In genomic region chr13:24362435-24362951, GRCh38 we compare ENCODE assay signal across 27 cellular contexts. TPM values are rescaled to one million over a fixed set of nuclear protein-coding genes. Genes with fewer than 3 reads are reported as not detected.
DNase-seq lines count a peak whose midpoint lies in the region; ATAC-seq, FAIRE-seq and TF ChIP-seq lines count a peak whose summit lies in the region.
"Had no signal": no experiment of that assay in that cellular context is flagged by ENCODE, and none has a peak within 500 bp of the region (broad histone marks: within the 10 kb centered on the region; RNA-seq: fewer than 3 reads in every experiment).

No MANE protein-coding gene starts in this region.

- FAIRE-seq in H1 (lab: Jason Lieb, UNC) = no peak
- FAIRE-seq: A549, GM12891, GM18507 had no signal

- H3K9me3 ChIP-seq in H1 (ENCODE audit: insufficient read depth in 2 of 2, low read depth in 1 of 2, low read length in 1 of 2) = no peaks in the 10 kb centered on the region
- H3K9me3 ChIP-seq in neuronal stem cell (replicated peaks in 1 of 2; ENCODE audit: control insufficient read depth in 2 of 2, insufficient read depth in 1 of 2, low read depth in 1 of 2, low read length in 2 of 2) = no peaks in the 10 kb centered on the region
- H3K9me3 ChIP-seq: A549; BE2C; BLaER1 treated with 17β-estradiol and CSF1 and Interleukin-3, amounts not matched to agents 10 nM and 100 nM had no signal

- H4K5ac ChIP-seq in H1 (ENCODE audit: insufficient read length, low read depth, low read length) = no peak overlapping the region

- H3K4me3 ChIP-seq in H1 (ENCODE audit: extremely low read depth in 1 of 4, insufficient read depth in 2 of 4, low read depth in 3 of 4, low read length in 4 of 4) (no peak overlapping the region), neuronal stem cell (ENCODE audit: low read length in 2 of 2) (no peak overlapping the region)
- H3K4me3 ChIP-seq: A549; BLaER1 treated with 17β-estradiol and CSF1 and Interleukin-3, amounts not matched to agents 10 nM and 100 nM had no signal

- no peaks in the 10 kb centered on the region for H3K23me2 ChIP-seq in H1 (ENCODE audit: low read depth, low read length)

- TF ChIP-seq RAD21 in H1 (IDR thresholded peaks at IDR 0.05 in 1 of 2, conservative IDR thresholded peaks at IDR 0.05 in 1 of 2; ENCODE audit: low read depth in 2 of 2, low read length in 2 of 2) = no peak

- TF ChIP-seq CTCF in H1 (IDR thresholded peaks at IDR 0.05; ENCODE audit: control extremely low read depth in 1 of 3, insufficient read depth in 1 of 3, low read depth in 1 of 3, low read length in 3 of 3) = no peak

- WGBS in H1 (ENCODE audit: extremely low coverage in 1 of 2, insufficient coverage in 1 of 2, insufficient read length in 1 of 2, insufficient replicate concordance in 2 of 2, low coverage in 1 of 2, low lambda C conversion rate in 2 of 2, missing lambda C conversion rate in 1 of 2), 2 experiments = 94% methylated on average over 9 of the region's 9 CpGs; no CpG with 5 or more reads in 1 of the 2 experiments
- WGBS in neuronal stem cell (ENCODE audit: extremely low coverage in 2 of 2, insufficient read length in 2 of 2, insufficient replicate concordance in 1 of 2), 2 donors = no CpG with 5 or more reads among the region's 9 CpGs

- ATAC-seq in HG03139 (IDR thresholded peaks at IDR 0.05; ENCODE audit: unreplicated experiment) = no peak
- ATAC-seq: A549, HCT116 had no signal

- H2BK15ac ChIP-seq in H1 (ENCODE audit: low read length) (no peak overlapping the region), neuronal stem cell (ENCODE audit: low read length) (peak overlapping the region; percentile 96)

- H2BK12ac ChIP-seq in H1 (ENCODE audit: low read depth, low read length) (no peak overlapping the region), neuronal stem cell (ENCODE audit: low read length) (no peak overlapping the region)

- H3K4ac ChIP-seq in H1 (replicated peaks; ENCODE audit: insufficient read length, low read depth, low read length) (no peak overlapping the region), neuronal stem cell (ENCODE audit: low read length) (no peak overlapping the region)

- H3K9ac ChIP-seq in H1 (replicated peaks in 1 of 4; ENCODE audit: extremely low read depth in 1 of 4, low read depth in 3 of 4, low read length in 3 of 4) (no peak overlapping the region), neuronal stem cell (ENCODE audit: low read depth, low read length, poor library complexity) (no peak overlapping the region)
- H3K9ac ChIP-seq: BLaER1 treated with 17β-estradiol and CSF1 and Interleukin-3, amounts not matched to agents 10 nM and 100 nM had no signal

- H4K8ac ChIP-seq in H1 (ENCODE audit: extremely low read depth, insufficient read depth, low read length) (0 out of 2 replicates have a peak overlapping the region, but pooled peaks have one; percentile 51), neuronal stem cell (ENCODE audit: low read depth, low read length) (no peak overlapping the region)

- H2BK5ac ChIP-seq in H1 (ENCODE audit: low read depth, low read length) = no peak overlapping the region
- H2BK5ac ChIP-seq in neuronal stem cell (ENCODE audit: low read length) = no peak overlapping the region

- H3K36me3 ChIP-seq in H1 (ENCODE audit: control insufficient read depth in 2 of 4, insufficient read depth in 4 of 4, low read length in 3 of 4) = no peaks in the 10 kb centered on the region
- no peaks in the 10 kb centered on the region for H3K36me3 ChIP-seq in neuronal stem cell (replicated peaks in 1 of 2; ENCODE audit: control insufficient read depth in 2 of 2, insufficient read depth in 2 of 2, low read length in 2 of 2)
- H3K36me3 ChIP-seq: BE2C; BLaER1 treated with 17β-estradiol and CSF1 and Interleukin-3, amounts not matched to agents 10 nM and 100 nM had no signal

- no peaks in the 10 kb centered on the region for H3K4me1 ChIP-seq in H1 (replicated peaks in 1 of 4; ENCODE audit: control insufficient read depth in 3 of 4, insufficient read depth in 4 of 4, low read length in 3 of 4)
- no peaks in the 10 kb centered on the region for H3K4me1 ChIP-seq in neuronal stem cell (ENCODE audit: control insufficient read depth in 2 of 2, insufficient read depth in 1 of 2, low read depth in 1 of 2, low read length in 2 of 2)
- H3K4me1 ChIP-seq: A549; BE2C; BLaER1 treated with 17β-estradiol and CSF1 and Interleukin-3, amounts not matched to agents 10 nM and 100 nM had no signal

- no peaks in the 10 kb centered on the region for H3K79me2 ChIP-seq in H1 (ENCODE audit: control insufficient read depth in 1 of 2, insufficient read depth in 2 of 2, low read length in 2 of 2)

- no peak overlapping the region for H3K56ac ChIP-seq in H1 (replicated peaks; ENCODE audit: insufficient read length, low read depth, low read length)

- H3K79me1 ChIP-seq in H1 (ENCODE audit: low read depth, low read length) = no peaks in the 10 kb centered on the region
- H3K79me1 ChIP-seq in neuronal stem cell (ENCODE audit: low read depth, low read length) = no peaks in the 10 kb centered on the region

- no peak overlapping the region for H2BK20ac ChIP-seq in H1 (ENCODE audit: low read length)

- no peaks in the 10 kb centered on the region for H4K20me1 ChIP-seq in H1 (replicated peaks in 1 of 2; ENCODE audit: control insufficient read depth in 1 of 2, insufficient read depth in 2 of 2, low read length in 2 of 2)
- H4K20me1 ChIP-seq: BLaER1 treated with 17β-estradiol and CSF1 and Interleukin-3, amounts not matched to agents 10 nM and 100 nM had no signal

- H2AK5ac ChIP-seq in H1 (ENCODE audit: low read depth, low read length) (no peak overlapping the region), neuronal stem cell (ENCODE audit: low read depth, low read length) (no peak overlapping the region)

- peak; percentile 5 for DNase-seq in CD1c-positive myeloid dendritic cell (ENCODE audit: extremely low spot score)
- DNase-seq in NCI-H69 (lab: John Stamatoyannopoulos, UW) = peak; percentile 4
- no peak for DNase-seq in H1 (ENCODE audit: low read depth in 1 of 2, low spot score in 2 of 2)
- no peak for DNase-seq in neuronal stem cell (ENCODE audit: low spot score)
- DNase-seq in NCI-H2029 treated with DMSO at 0.1 percent for 48 hours (lab: John Stamatoyannopoulos, UW) = no peak
- no peak for DNase-seq in NOMO-1 (lab: John Stamatoyannopoulos, UW; ENCODE audit: unreplicated experiment in 2 of 2)
- DNase-seq: 8988T, ACHN, AML-193, BE2C, Calu3, COR-L47, DMS53, DMS79 treated with DMSO at 0.1 percent for 48 hours, GF-D8, GOT3, H7 had no signal

- H2BK120ac ChIP-seq in H1 (replicated peaks; ENCODE audit: low read depth, low read length) (no peak overlapping the region), neuronal stem cell (ENCODE audit: low read depth, low read length) (no peak overlapping the region)

- POLR2A ChIA-PET in H1 (lab: Charles Lee; ENCODE audit: partially characterized antibody) = no interaction called here

- H3K23ac ChIP-seq in H1 (ENCODE audit: insufficient read length) (no peak overlapping the region), neuronal stem cell (ENCODE audit: low read depth, low read length, poor library complexity) (no peak overlapping the region)

- CTCF ChIA-PET in H1 (lab: Charles Lee; ENCODE audit: partially characterized antibody) = no interaction called here

- H3K27me3 ChIP-seq in H1 (replicated peaks in 1 of 4; ENCODE audit: control insufficient read depth in 3 of 4, extremely low read depth in 1 of 4, insufficient read depth in 3 of 4, low read length in 3 of 4) (no peaks in the 10 kb centered on the region), neuronal stem cell (ENCODE audit: control insufficient read depth in 3 of 3, insufficient read depth in 3 of 3, low read depth in 1 of 3, low read length in 3 of 3) (no peaks in the 10 kb centered on the region)
- H3K27me3 ChIP-seq: BE2C; BLaER1 treated with 17β-estradiol and CSF1 and Interleukin-3, amounts not matched to agents 10 nM and 100 nM had no signal

- no peak overlapping the region for H3K14ac ChIP-seq in H1 (ENCODE audit: insufficient read length)
- H3K14ac ChIP-seq in neuronal stem cell (ENCODE audit: low read length) = peak overlapping the region; percentile 89

- no peak overlapping the region for H3K4me2 ChIP-seq in H1 (ENCODE audit: insufficient read depth in 1 of 2, low read depth in 2 of 2, low read length in 2 of 2)
- H3K4me2 ChIP-seq in neuronal stem cell (ENCODE audit: insufficient read depth, low read length, poor library complexity, severe bottlenecking) = no peak overlapping the region
- H3K4me2 ChIP-seq: A549; BLaER1 treated with 17β-estradiol and CSF1 and Interleukin-3, amounts not matched to agents 10 nM and 100 nM had no signal

- H4K91ac ChIP-seq in H1 (replicated peaks; ENCODE audit: insufficient read length, low read length) = no peak overlapping the region
- H4K91ac ChIP-seq in neuronal stem cell (ENCODE audit: low read depth, low read length, poor library complexity) = no peak overlapping the region

- TF ChIP-seq EP300 in H1 (IDR thresholded peaks at IDR 0.05; ENCODE audit: borderline replicate concordance in 1 of 2, low read depth in 2 of 2, low read length in 2 of 2) = no peak

- no peak overlapping the region for H3K18ac ChIP-seq in H1 (ENCODE audit: extremely low read depth, low read length)
- H3K18ac ChIP-seq in neuronal stem cell (ENCODE audit: low read length) = peak overlapping the region; percentile 57

- TF ChIP-seq POLR2A in H1 (IDR thresholded peaks at IDR 0.05; ENCODE audit: control extremely low read depth in 1 of 2, low read depth in 2 of 2, low read length in 2 of 2) = no peak

- H2AFZ ChIP-seq in H1 (ENCODE audit: low read length) (no peak overlapping the region), neuronal stem cell (ENCODE audit: low read length) (no peak overlapping the region)

- H3K27ac ChIP-seq in H1 (ENCODE audit: low read depth, low read length) (no peak overlapping the region), neuronal stem cell (replicated peaks; ENCODE audit: low read length) (no peak overlapping the region)
- H3K27ac ChIP-seq: A549; BLaER1 treated with 17β-estradiol and CSF1 and Interleukin-3, amounts not matched to agents 10 nM and 100 nM had no signal

TF ChIP-seq in H1, 55 proteins besides CTCF, POLR2A, EP300 and RAD21 (continues in another document):
- TF ChIP-seq CHD1 (IDR thresholded peaks at IDR 0.05; ENCODE audit: low read depth, low read length) = no peak
- no peak for TF ChIP-seq CEBPB (IDR thresholded peaks at IDR 0.05; ENCODE audit: low read depth, low read length)
- TF ChIP-seq SIN3A (conservative IDR thresholded peaks at IDR 0.05 in 1 of 2, IDR thresholded peaks at IDR 0.05 in 1 of 2; ENCODE audit: low read depth in 1 of 2, low read length in 2 of 2) = no peak

RNA-seq across cellular contexts. Expression of gene C1QTNF9, which starts 53.1 kb away (rescaled TPM):
- total RNA-seq in H1 (2021; fragmentation: NEBNext Ultra II Directional; extraction: Animal tissue kit (Norgen Biotek cat#: 25700)) = not detected in 2 replicates
- not detected in 2 replicates for polyA plus RNA-seq in H1 (2011; rRNA removed)
- not detected for polyA plus RNA-seq in H1 (2011; cell fraction: cytosol; rRNA removed)
- polyA plus RNA-seq in H1 (2011; cell fraction: nucleus; rRNA removed) = not detected
- not detected in 4 replicates for polyA plus RNA-seq in H1 (2012, experiment 1 of 2)
- not detected for polyA plus RNA-seq in H1 (2012, experiment 2 of 2)
- not detected for polyA plus RNA-seq in H1 (2013, experiment 1 of 2)
- not detected for polyA plus RNA-seq in H1 (2013, experiment 2 of 2)
- not detected in 2 replicates for polyA minus RNA-seq in H1 (2011; rRNA and poly(A)+ RNA removed)
- polyA minus RNA-seq in H1 (2011; cell fraction: cytosol; rRNA and poly(A)+ RNA removed) = not detected
- polyA minus RNA-seq in H1 (2011; cell fraction: nucleus; rRNA and poly(A)+ RNA removed) = not detected
- 0.01 TPM for polyA plus RNA-seq in neuronal stem cell (2013, experiment 1 of 2)
- not detected for polyA plus RNA-seq in neuronal stem cell (2013, experiment 2 of 2)
- total RNA-seq: Calu3; CD4-positive, alpha-beta memory T cell; Daoy; G401 had no signal
- polyA plus RNA-seq: A549; CD14-positive monocyte; CD4-positive, alpha-beta memory T cell had no signal

Comparison
In these comparisons a context has a peak if more than half of its experiments do, and no peak if none do; other contexts are left out.
1. DNase-seq: peak in CD1c-positive myeloid dendritic cell (single experiment) and NCI-H69 (single experiment); none in H1 (0 of 2), neuronal stem cell (single experiment), NCI-H2029 treated with DMSO at 0.1 percent for 48 hours (single experiment) and NOMO-1 (0 of 2).